In the genomic region with DNA sequence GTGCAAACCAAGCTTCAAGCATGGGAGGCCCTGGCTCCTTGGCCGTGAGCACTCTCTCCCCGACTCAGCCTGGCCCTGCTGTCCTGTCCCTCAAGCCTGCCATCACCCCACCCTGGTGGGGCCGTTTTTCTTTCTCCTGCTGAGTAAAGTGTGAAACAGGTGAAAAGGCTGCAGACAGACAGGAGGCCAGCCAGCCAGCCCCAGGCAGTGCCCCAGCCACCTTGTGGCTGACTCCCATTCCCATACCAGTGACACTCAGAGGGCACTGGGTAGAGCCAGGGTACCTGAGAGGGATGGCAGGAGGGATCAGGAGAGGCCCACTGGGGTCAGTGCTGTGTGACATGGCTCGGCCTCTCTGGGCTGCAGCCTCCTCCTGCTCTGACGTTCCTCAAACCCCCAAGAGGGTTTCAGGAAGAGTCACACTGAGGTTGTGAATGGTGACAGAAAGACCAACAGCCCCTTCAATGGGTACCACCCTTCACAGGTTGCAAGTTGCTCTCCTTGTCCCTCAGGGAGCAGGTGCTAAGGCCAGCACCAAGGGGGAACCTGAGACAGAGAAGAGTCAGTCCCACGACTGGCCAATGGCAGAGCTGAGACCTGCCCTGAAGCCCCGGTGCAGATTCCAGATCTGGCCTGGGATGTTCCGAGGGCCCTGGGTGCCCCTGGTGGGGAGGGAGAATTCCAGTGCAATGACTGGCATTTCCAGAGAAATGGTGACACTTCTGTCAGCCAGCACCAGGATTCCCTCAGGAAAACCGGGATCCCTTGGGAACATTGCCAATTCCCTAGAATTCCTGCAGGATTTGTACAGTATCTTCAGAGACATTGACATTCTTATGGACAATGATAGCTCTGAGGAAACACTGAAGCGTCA, we compare ENCODE assay signal across 21 cellular contexts. TPM values are rescaled to one million over a fixed set of nuclear protein-coding genes. Genes with fewer than 3 reads are reported as not detected.
DNase-seq lines count a peak whose midpoint lies in the region; ATAC-seq and TF ChIP-seq lines count a peak whose summit lies in the region.
"Had no signal": no experiment of that assay in that cellular context is flagged by ENCODE, and none has a peak within 500 bp of the region (broad histone marks: within the 10 kb centered on the region; RNA-seq: fewer than 3 reads in every experiment).

No MANE protein-coding gene starts in this region.

- peaks cover 10% of the 10 kb centered on the region; the same call in 1 of the 2 replicates for H3K9me3 Mint-ChIP-seq in WTC11
- H3K9me3 Mint-ChIP-seq in natural killer cell treated with Interleukin-12 subunit alpha and Interleukin-12 subunit beta and Interleukin-15 and Interleukin-18, amount 100 ng/mL, for 72 hours = no peaks in the 10 kb centered on the region
- H3K9me3 Mint-ChIP-seq: CD4-positive, alpha-beta T cell had no signal

- TF ChIP-seq CTCF in WTC11 (IDR thresholded peaks at IDR 0.05) (no peak), tibial artery (IDR thresholded peaks at IDR 0.05) (no peak)

- H3K4me3 Mint-ChIP-seq in WTC11 = no peak overlapping the region
- H3K4me3 Mint-ChIP-seq in natural killer cell treated with Interleukin-12 subunit alpha and Interleukin-12 subunit beta and Interleukin-15 and Interleukin-18, amount 100 ng/mL, for 72 hours = no peak overlapping the region
- H3K4me3 Mint-ChIP-seq: CD4-positive, alpha-beta T cell had no signal

- H3K36me3 ChIP-seq in tibial artery = no peaks in the 10 kb centered on the region

- POLR2A ChIA-PET in WTC11 (lab: Charles Lee) = no interaction called here

- peaks cover 1% of the 10 kb centered on the region; the same call in 1 of the 2 replicates for H3K27me3 Mint-ChIP-seq in WTC11 (ENCODE audit: low read depth)
- peaks cover 4 to 11% of the 10 kb centered on the region in 2 donors for H3K27me3 Mint-ChIP-seq in natural killer cell treated with Interleukin-12 subunit alpha and Interleukin-12 subunit beta and Interleukin-15 and Interleukin-18, amount 100 ng/mL, for 72 hours
- H3K27me3 Mint-ChIP-seq: CD4-positive, alpha-beta T cell had no signal

- peak; percentile 81 for ATAC-seq in WTC11
- ATAC-seq in natural killer cell treated with Interleukin-12 subunit alpha and Interleukin-12 subunit beta and Interleukin-15 and Interleukin-18, amount 100 ng/mL, for 72 hours = peak; percentile 19 to 20

- no peak overlapping the region for H3K27ac Mint-ChIP-seq in WTC11
- H3K27ac Mint-ChIP-seq in natural killer cell treated with Interleukin-12 subunit alpha and Interleukin-12 subunit beta and Interleukin-15 and Interleukin-18, amount 100 ng/mL, for 72 hours = no peak overlapping the region
- H3K27ac Mint-ChIP-seq: CD4-positive, alpha-beta T cell had no signal

- no peak overlapping the region for H3K27ac ChIP-seq in tibial artery
- H3K27ac ChIP-seq: HL-60, KMS-11 had no signal

- intact Hi-C loops in tibial artery (cut with DNase I; ENCODE audit: low total_unique reads) = no loop called here

- no peak overlapping the region for H3K4me3 ChIP-seq in tibial artery

- peaks cover 3% of the 10 kb centered on the region for H3K4me1 Mint-ChIP-seq in WTC11
- H3K4me1 Mint-ChIP-seq in natural killer cell treated with Interleukin-12 subunit alpha and Interleukin-12 subunit beta and Interleukin-15 and Interleukin-18, amount 100 ng/mL, for 72 hours (ENCODE audit: low read depth in 2 of 2) = no peaks in the 10 kb centered on the region

- peaks cover 0 to 4% (median 0%) of the 10 kb centered on the region in 4 donors for H3K4me1 ChIP-seq in tibial artery

- CTCF ChIA-PET in WTC11 (lab: Charles Lee) = interaction anchor here (0.6 to 1.4 kb wide), 3 partner anchors 127 to 1050 kb away, joined by 3 to 4 read pairs (median 3); no protein-coding TSS in a partner anchor

- H3K9me3 ChIP-seq in tibial artery = no peaks in the 10 kb centered on the region

- H3K27me3 ChIP-seq in tibial artery = peaks cover 0 to 15% of the 10 kb centered on the region in 2 donors

- DNase-seq in COLO829 (ENCODE audit: low spot score) = peak; percentile 48
- DNase-seq in HS-5 (ENCODE audit: low read depth) = peak; percentile 43
- peak; percentile 22 for DNase-seq in WTC11 (ENCODE audit: low spot score)
- DNase-seq in natural killer cell treated with Interleukin-12 subunit alpha and Interleukin-12 subunit beta and Interleukin-15 and Interleukin-18, amount 100 ng/mL, for 72 hours (ENCODE audit: low spot score) = no peak
- DNase-seq in tibial artery = no peak
- no peak for DNase-seq in stimulated activated naive CD4-positive, alpha-beta T cell (lab: John Stamatoyannopoulos, UW)
- DNase-seq in germinal center (ENCODE audit: low spot score) = no peak
- no peak for DNase-seq in pons (ENCODE audit: low spot score)
- DNase-seq: ACHN; CD4-positive, alpha-beta T cell; DMS79 treated with DMSO at 0.1 percent for 48 hours; GF-D8; MM.1S; NCI-H1417; NCI-H1930; NCI-H2171 treated with DMSO at 0.1 percent for 48 hours; SIG-M5 had no signal

- no peaks in the 10 kb centered on the region for H3K36me3 Mint-ChIP-seq in WTC11
- H3K36me3 Mint-ChIP-seq in natural killer cell treated with Interleukin-12 subunit alpha and Interleukin-12 subunit beta and Interleukin-15 and Interleukin-18, amount 100 ng/mL, for 72 hours = no peaks in the 10 kb centered on the region

TF ChIP-seq in WTC11, 78 proteins besides CTCF, POLR2A, EP300 and RAD21:
- TF ChIP-seq PRRX2 (CRISPR knock-in tag; IDR thresholded peaks at IDR 0.05) (no peak), SP1 (CRISPR knock-in tag; conservative IDR thresholded peaks at IDR 0.05) (no peak), SMAD3 (CRISPR knock-in tag; IDR thresholded peaks at IDR 0.05; ENCODE audit: borderline replicate concordance) (no peak), ZNF121 (CRISPR knock-in tag; IDR thresholded peaks at IDR 0.05) (no peak), NR2C2 (CRISPR knock-in tag; IDR thresholded peaks at IDR 0.05) (no peak), MYBL2 (CRISPR knock-in tag; IDR thresholded peaks at IDR 0.05) (no peak), ETV6 (CRISPR knock-in tag; IDR thresholded peaks at IDR 0.05) (no peak), TEAD1 (CRISPR knock-in tag; IDR thresholded peaks at IDR 0.05) (no peak), FOXK1 (CRISPR knock-in tag; IDR thresholded peaks at IDR 0.05) (no peak), IRF2 (CRISPR knock-in tag; IDR thresholded peaks at IDR 0.05; ENCODE audit: borderline replicate concordance, low read depth) (no peak), ELF4 (CRISPR knock-in tag; IDR thresholded peaks at IDR 0.05; ENCODE audit: low read depth) (no peak), ZBTB21 (CRISPR knock-in tag; IDR thresholded peaks at IDR 0.05; ENCODE audit: borderline replicate concordance) (no peak), ZNF263 (CRISPR knock-in tag; IDR thresholded peaks at IDR 0.05; ENCODE audit: low read depth) (no peak)
- TF ChIP-seq, protein P1, sequence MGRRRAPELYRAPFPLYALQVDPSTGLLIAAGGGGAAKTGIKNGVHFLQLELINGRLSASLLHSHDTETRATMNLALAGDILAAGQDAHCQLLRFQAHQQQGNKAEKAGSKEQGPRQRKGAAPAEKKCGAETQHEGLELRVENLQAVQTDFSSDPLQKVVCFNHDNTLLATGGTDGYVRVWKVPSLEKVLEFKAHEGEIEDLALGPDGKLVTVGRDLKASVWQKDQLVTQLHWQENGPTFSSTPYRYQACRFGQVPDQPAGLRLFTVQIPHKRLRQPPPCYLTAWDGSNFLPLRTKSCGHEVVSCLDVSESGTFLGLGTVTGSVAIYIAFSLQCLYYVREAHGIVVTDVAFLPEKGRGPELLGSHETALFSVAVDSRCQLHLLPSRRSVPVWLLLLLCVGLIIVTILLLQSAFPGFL (CRISPR knock-in tag; IDR thresholded peaks at IDR 0.05; ENCODE audit: borderline replicate concordance) = no peak
- TF ChIP-seq, protein P2, sequence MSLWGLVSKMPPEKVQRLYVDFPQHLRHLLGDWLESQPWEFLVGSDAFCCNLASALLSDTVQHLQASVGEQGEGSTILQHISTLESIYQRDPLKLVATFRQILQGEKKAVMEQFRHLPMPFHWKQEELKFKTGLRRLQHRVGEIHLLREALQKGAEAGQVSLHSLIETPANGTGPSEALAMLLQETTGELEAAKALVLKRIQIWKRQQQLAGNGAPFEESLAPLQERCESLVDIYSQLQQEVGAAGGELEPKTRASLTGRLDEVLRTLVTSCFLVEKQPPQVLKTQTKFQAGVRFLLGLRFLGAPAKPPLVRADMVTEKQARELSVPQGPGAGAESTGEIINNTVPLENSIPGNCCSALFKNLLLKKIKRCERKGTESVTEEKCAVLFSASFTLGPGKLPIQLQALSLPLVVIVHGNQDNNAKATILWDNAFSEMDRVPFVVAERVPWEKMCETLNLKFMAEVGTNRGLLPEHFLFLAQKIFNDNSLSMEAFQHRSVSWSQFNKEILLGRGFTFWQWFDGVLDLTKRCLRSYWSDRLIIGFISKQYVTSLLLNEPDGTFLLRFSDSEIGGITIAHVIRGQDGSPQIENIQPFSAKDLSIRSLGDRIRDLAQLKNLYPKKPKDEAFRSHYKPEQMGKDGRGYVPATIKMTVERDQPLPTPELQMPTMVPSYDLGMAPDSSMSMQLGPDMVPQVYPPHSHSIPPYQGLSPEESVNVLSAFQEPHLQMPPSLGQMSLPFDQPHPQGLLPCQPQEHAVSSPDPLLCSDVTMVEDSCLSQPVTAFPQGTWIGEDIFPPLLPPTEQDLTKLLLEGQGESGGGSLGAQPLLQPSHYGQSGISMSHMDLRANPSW (CRISPR knock-in tag; conservative IDR thresholded peaks at IDR 0.05; ENCODE audit: low read depth) = no peak
- TF ChIP-seq, protein P3, sequence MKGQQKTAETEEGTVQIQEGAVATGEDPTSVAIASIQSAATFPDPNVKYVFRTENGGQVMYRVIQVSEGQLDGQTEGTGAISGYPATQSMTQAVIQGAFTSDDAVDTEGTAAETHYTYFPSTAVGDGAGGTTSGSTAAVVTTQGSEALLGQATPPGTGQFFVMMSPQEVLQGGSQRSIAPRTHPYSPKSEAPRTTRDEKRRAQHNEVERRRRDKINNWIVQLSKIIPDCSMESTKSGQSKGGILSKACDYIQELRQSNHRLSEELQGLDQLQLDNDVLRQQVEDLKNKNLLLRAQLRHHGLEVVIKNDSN (CRISPR knock-in tag; IDR thresholded peaks at IDR 0.05) = no peak
- TF ChIP-seq, protein P4, sequence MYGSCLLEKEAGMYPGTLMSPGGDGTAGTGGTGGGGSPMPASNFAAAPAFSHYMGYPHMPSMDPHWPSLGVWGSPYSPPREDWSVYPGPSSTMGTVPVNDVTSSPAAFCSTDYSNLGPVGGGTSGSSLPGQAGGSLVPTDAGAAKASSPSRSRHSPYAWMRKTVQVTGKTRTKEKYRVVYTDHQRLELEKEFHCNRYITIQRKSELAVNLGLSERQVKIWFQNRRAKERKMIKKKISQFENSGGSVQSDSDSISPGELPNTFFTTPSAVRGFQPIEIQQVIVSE (CRISPR knock-in tag; IDR thresholded peaks at IDR 0.05; ENCODE audit: borderline replicate concordance) = no peak

RNA-seq across cellular contexts. Expression of a gene that starts 35.8 kb away (rescaled TPM):
- not detected in 3 replicates for total RNA-seq in WTC11 (2021)
- not detected for total RNA-seq in natural killer cell treated with Interleukin-12 subunit alpha and Interleukin-12 subunit beta and Interleukin-15 and Interleukin-18, amount 100 ng/mL, for 72 hours
- total RNA-seq: CD4-positive, alpha-beta T cell; H4; NCI-H460 had no signal

RNA-seq across cellular contexts. Expression of a gene that starts 52.7 kb away (rescaled TPM):
- not detected in 3 replicates for total RNA-seq in WTC11 (2021)
- not detected for total RNA-seq in natural killer cell treated with Interleukin-12 subunit alpha and Interleukin-12 subunit beta and Interleukin-15 and Interleukin-18, amount 100 ng/mL, for 72 hours
- total RNA-seq: CD4-positive, alpha-beta T cell; H4; NCI-H460 had no signal

Comparison
In these comparisons a context has a peak if more than half of its experiments do, and no peak if none do; other contexts are left out.
1. DNase-seq: peak in COLO829 (single experiment), HS-5 (single experiment) and WTC11 (single experiment); none in natural killer cell treated with Interleukin-12 subunit alpha and Interleukin-12 subunit beta and Interleukin-15 and Interleukin-18, amount 100 ng/mL, for 72 hours (single experiment), tibial artery (0 of 2), stimulated activated naive CD4-positive, alpha-beta T cell (0 of 6), germinal center (single experiment) and pons (single experiment).